Comparison of ENCODE assay signal across 10 cellular contexts in the genomic region with DNA sequence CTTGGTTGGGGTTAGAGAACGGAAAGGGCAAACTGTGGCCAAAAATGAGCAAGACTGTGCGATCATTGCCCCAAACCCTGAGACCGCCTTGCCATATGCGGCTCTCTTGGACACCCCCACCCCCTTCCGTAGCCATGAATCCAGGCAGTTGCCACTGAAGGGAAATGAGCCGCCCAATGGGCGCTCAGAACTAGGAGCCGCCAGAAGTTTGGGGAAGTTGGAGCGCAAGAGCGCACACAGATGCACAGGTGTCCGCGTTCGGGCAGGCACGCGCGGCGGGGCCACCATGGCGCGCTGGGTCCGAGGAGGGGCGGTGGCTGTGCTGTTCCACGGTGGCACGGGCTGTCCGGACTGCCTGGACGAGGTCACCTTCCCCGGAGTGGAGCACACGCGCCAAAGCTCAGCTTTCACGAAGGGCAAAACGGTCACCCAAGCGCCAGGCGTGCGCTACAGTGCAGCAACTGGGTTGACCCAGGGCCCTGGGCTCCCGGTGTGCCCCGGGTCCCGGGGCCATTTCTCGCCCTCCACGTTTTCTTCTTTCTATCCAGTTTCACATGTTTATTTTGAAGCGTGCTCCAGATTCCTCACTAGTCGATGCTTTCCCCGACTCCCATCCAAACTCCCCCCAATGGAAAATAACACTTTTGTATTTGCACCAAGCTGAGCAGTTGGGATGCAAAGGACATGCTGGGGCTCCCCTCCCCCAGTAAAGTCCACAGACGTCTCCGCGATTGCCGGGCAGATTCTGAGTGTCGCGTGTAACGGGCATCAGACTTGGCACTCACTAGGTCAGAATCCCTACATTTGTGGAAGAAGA. TPM values are rescaled to one million over a fixed set of nuclear protein-coding genes. Genes with fewer than 3 reads are reported as not detected.
DNase-seq lines count a peak whose midpoint lies in the region; TF ChIP-seq lines count a peak whose summit lies in the region.
"Had no signal": no experiment of that assay in that cellular context is flagged by ENCODE, and none has a peak within 500 bp of the region (broad histone marks: within the 10 kb centered on the region; RNA-seq: fewer than 3 reads in every experiment).

No MANE protein-coding gene starts in this region.

- H3K79me2 ChIP-seq in mesendoderm (ENCODE audit: control insufficient read depth, insufficient read depth, low read length): peaks cover 2% of the 10 kb centered on the region
- no peaks in the 10 kb centered on the region for H3K79me2 ChIP-seq in OCI-LY7 (ENCODE audit: insufficient read depth, low read depth, low read length)

- no TSS peak for BruUV-seq in OCI-LY7 (replicated peaks; lab: Mats Ljungman, UMichigan)

- no peaks in the 10 kb centered on the region for H3K9me3 ChIP-seq in duodenal mucosa (ENCODE audit: control insufficient read depth in 1 of 2, low read length in 2 of 2)
- no peaks in the 10 kb centered on the region for H3K9me3 ChIP-seq in OCI-LY7 (ENCODE audit: low read length)
- no peaks in the 10 kb centered on the region for H3K9me3 ChIP-seq in transverse colon
- H3K9me3 ChIP-seq: neutrophil had no signal

- no peak overlapping the region for H2BK15ac ChIP-seq in mesendoderm (replicated peaks; ENCODE audit: low read depth)

- H3K4me3 Mint-ChIP-seq in activated CD4-positive, alpha-beta memory T cell treated with anti-CD3 and anti-CD28 coated beads, Interleukin-2, amount 10 ng/mL, durations not matched to agents 7 days and 5 days: peak overlapping the region; percentile 27
- no peak overlapping the region for H3K4me3 Mint-ChIP-seq in activated CD4-positive, alpha-beta memory T cell treated with anti-CD3 and anti-CD28 coated beads for 36 hours
- peak overlapping the region; percentile 91 for H3K4me3 Mint-ChIP-seq in type B pancreatic cell

- H3K23ac ChIP-seq in mesendoderm (ENCODE audit: low read length): no peak overlapping the region

- H3K9me2 ChIP-seq in OCI-LY7 (ENCODE audit: insufficient read depth, low read length): no peaks in the 10 kb centered on the region

- no peaks in the 10 kb centered on the region for H4K20me1 ChIP-seq in OCI-LY7 (ENCODE audit: insufficient read depth, low read length)

- H3K27me3 ChIP-seq in duodenal mucosa (ENCODE audit: control insufficient read depth in 1 of 2, insufficient read depth in 2 of 2, low read length in 2 of 2): peaks cover 34 to 36% of the 10 kb centered on the region in 2 donors
- H3K27me3 ChIP-seq in mesendoderm (ENCODE audit: insufficient read depth, low read length, poor library complexity): peaks cover 24% of the 10 kb centered on the region
- peaks cover 92% of the 10 kb centered on the region for H3K27me3 ChIP-seq in transverse colon

- no peak overlapping the region for H2AK5ac ChIP-seq in mesendoderm (ENCODE audit: low read length)

- H3K4ac ChIP-seq in mesendoderm (ENCODE audit: low read depth, low read length): no peak overlapping the region

- no peak overlapping the region for H2BK5ac ChIP-seq in mesendoderm (ENCODE audit: low read length)

- no peak overlapping the region for H3K27ac Mint-ChIP-seq in activated CD4-positive, alpha-beta memory T cell treated with anti-CD3 and anti-CD28 coated beads, Interleukin-2, amount 10 ng/mL, durations not matched to agents 7 days and 5 days
- H3K27ac Mint-ChIP-seq in activated CD4-positive, alpha-beta memory T cell treated with anti-CD3 and anti-CD28 coated beads for 36 hours: no peak overlapping the region
- H3K27ac Mint-ChIP-seq in type B pancreatic cell: peak overlapping the region; percentile 70

- peaks cover 13 to 21% of the 10 kb centered on the region in 2 donors for H3K4me1 ChIP-seq in duodenal mucosa (ENCODE audit: control insufficient read depth in 1 of 2, insufficient read depth in 2 of 2, low read length in 2 of 2)
- peaks cover 7% of the 10 kb centered on the region for H3K4me1 ChIP-seq in mesendoderm (ENCODE audit: control insufficient read depth, low read depth, low read length)
- no peaks in the 10 kb centered on the region for H3K4me1 ChIP-seq in OCI-LY7 (ENCODE audit: insufficient read depth, low read length, poor library complexity, severe bottlenecking)
- H3K4me1 ChIP-seq in transverse colon: peaks cover 6 to 29% (median 25%) of the 10 kb centered on the region in 4 donors

- POLR2A ChIA-PET in activated CD4-positive, alpha-beta memory T cell treated with anti-CD3 and anti-CD28 coated beads, Interleukin-2, amount 10 ng/mL, durations not matched to agents 7 days and 5 days (lab: Charles Lee): no interaction called here
- POLR2A ChIA-PET in activated CD4-positive, alpha-beta memory T cell treated with anti-CD3 and anti-CD28 coated beads for 36 hours (lab: Charles Lee): no interaction called here
- POLR2A ChIA-PET in OCI-LY7 (lab: Charles Lee): no interaction called here

- TF ChIP-seq EP300 in transverse colon (IDR thresholded peaks at IDR 0.05; ENCODE audit: low read depth): no peak

- in situ Hi-C loops in transverse colon (cut with MboI; ENCODE audit: low pct_ligation_motif_present in 1 of 4, low pct_unique_long_range_greater_than_20kb in 1 of 4, low sequenced_read_pairs in 3 of 4): no loop called here

- H3K4me3 ChIP-seq in duodenal mucosa (ENCODE audit: low read depth in 1 of 2, low read length in 2 of 2): peak overlapping the region; percentile 46 to 53
- peak overlapping the region; percentile 30 for H3K4me3 ChIP-seq in mesendoderm (ENCODE audit: low read length)
- no peak overlapping the region for H3K4me3 ChIP-seq in OCI-LY7 (ENCODE audit: low read depth, low read length, poor library complexity, severe bottlenecking)
- peak overlapping the region in 1 of 4 donors; percentile 58 for H3K4me3 ChIP-seq in transverse colon

- H4K8ac ChIP-seq in mesendoderm (ENCODE audit: low read depth, low read length): no peak overlapping the region

- no peak overlapping the region for H4K5ac ChIP-seq in mesendoderm (ENCODE audit: low read length)

- no peak for TF ChIP-seq POLR2A in transverse colon (IDR thresholded peaks at IDR 0.05)

- WGBS in mesendoderm (ENCODE audit: extremely low coverage, insufficient coverage, low lambda C conversion rate): no CpG with 5 or more reads among the region's 48 CpGs
- WGBS in transverse colon (ENCODE audit: low coverage in 1 of 2), 2 donors: 8% methylated on average over 29 of the region's 48 CpGs; no CpG with 5 or more reads in 1 of the 2 donors

- peaks cover 8% of the 10 kb centered on the region for H3K4me1 Mint-ChIP-seq in activated CD4-positive, alpha-beta memory T cell treated with anti-CD3 and anti-CD28 coated beads, Interleukin-2, amount 10 ng/mL, durations not matched to agents 7 days and 5 days
- no peaks in the 10 kb centered on the region for H3K4me1 Mint-ChIP-seq in activated CD4-positive, alpha-beta memory T cell treated with anti-CD3 and anti-CD28 coated beads for 36 hours (ENCODE audit: low read depth)
- H3K4me1 Mint-ChIP-seq in type B pancreatic cell (ENCODE audit: unreplicated experiment): peaks cover 24% of the 10 kb centered on the region

- no peak overlapping the region for H3K18ac ChIP-seq in mesendoderm (ENCODE audit: low read length)

- peaks cover 3% of the 10 kb centered on the region for H3K36me3 Mint-ChIP-seq in activated CD4-positive, alpha-beta memory T cell treated with anti-CD3 and anti-CD28 coated beads, Interleukin-2, amount 10 ng/mL, durations not matched to agents 7 days and 5 days (ENCODE audit: low read depth)
- H3K36me3 Mint-ChIP-seq in activated CD4-positive, alpha-beta memory T cell treated with anti-CD3 and anti-CD28 coated beads for 36 hours: no peaks in the 10 kb centered on the region
- no peaks in the 10 kb centered on the region for H3K36me3 Mint-ChIP-seq in type B pancreatic cell

- CTCF ChIA-PET in activated CD4-positive, alpha-beta memory T cell treated with anti-CD3 and anti-CD28 coated beads, Interleukin-2, amount 10 ng/mL, durations not matched to agents 7 days and 5 days (lab: Charles Lee): no interaction called here
- CTCF ChIA-PET in activated CD4-positive, alpha-beta memory T cell treated with anti-CD3 and anti-CD28 coated beads for 36 hours (lab: Charles Lee): no interaction called here
- CTCF ChIA-PET in OCI-LY7 (lab: Charles Lee; ENCODE audit: unreplicated experiment): no interaction called here

- H3K36me3 ChIP-seq in duodenal mucosa (ENCODE audit: control insufficient read depth in 1 of 2, insufficient read depth in 2 of 2, low read length in 2 of 2) (no peaks in the 10 kb centered on the region), mesendoderm (ENCODE audit: control insufficient read depth, insufficient read depth, low read length) (no peaks in the 10 kb centered on the region), OCI-LY7 (ENCODE audit: insufficient read depth, low read length) (no peaks in the 10 kb centered on the region), transverse colon (no peaks in the 10 kb centered on the region)
- H3K36me3 ChIP-seq: neutrophil had no signal

- H3K9ac ChIP-seq in duodenal mucosa (ENCODE audit: low read depth in 1 of 2, low read length in 2 of 2): no peak overlapping the region
- H3K9ac ChIP-seq in mesendoderm (ENCODE audit: low read length): peak overlapping the region; percentile 49

- H3K27ac ChIP-seq in duodenal mucosa (ENCODE audit: low read depth, low read length) (no peak overlapping the region), mesendoderm (ENCODE audit: low read depth, low read length) (no peak overlapping the region), OCI-LY7 (ENCODE audit: low read depth, low read length, poor library complexity, severe bottlenecking) (no peak overlapping the region), transverse colon (no peak overlapping the region)
- H3K27ac ChIP-seq: C4-2B, neutrophil had no signal

- H3K79me1 ChIP-seq in mesendoderm (ENCODE audit: low read length): peaks cover 2% of the 10 kb centered on the region

- TF ChIP-seq CTCF in type B pancreatic cell (conservative IDR thresholded peaks at IDR 0.05) (no peak), OCI-LY7 (conservative IDR thresholded peaks at IDR 0.05; ENCODE audit: low read length) (no peak), transverse colon (IDR thresholded peaks at IDR 0.05) (no peak)

- intact Hi-C loops in activated CD4-positive, alpha-beta memory T cell treated with anti-CD3 and anti-CD28 coated beads for 36 hours (cut with micrococcal nuclease): no loop called here
- intact Hi-C loops in OCI-LY7 (cut with micrococcal nuclease; ENCODE audit: unreplicated experiment) (no loop called here), transverse colon (cut with DNase I; ENCODE audit: low total_unique reads) (no loop called here)

- peak overlapping the region; percentile 73 for H3K56ac ChIP-seq in mesendoderm (ENCODE audit: low read length)

- no peak for DNase-seq in activated CD4-positive, alpha-beta memory T cell treated with anti-CD3 and anti-CD28 coated beads, Interleukin-2, amount 10 ng/mL, durations not matched to agents 7 days and 5 days
- DNase-seq in activated CD4-positive, alpha-beta memory T cell treated with anti-CD3 and anti-CD28 coated beads for 36 hours: no peak
- DNase-seq in mesendoderm: peak; percentile 26
- peak; percentile 68 for DNase-seq in type B pancreatic cell (ENCODE audit: extremely low spot score, unreplicated experiment)
- no peak for DNase-seq in OCI-LY7 (ENCODE audit: low spot score)
- DNase-seq in transverse colon: no peak
- no peak for DNase-seq in SHP77 (lab: John Stamatoyannopoulos, UW)

- no peaks in the 10 kb centered on the region for H3K9me3 Mint-ChIP-seq in activated CD4-positive, alpha-beta memory T cell treated with anti-CD3 and anti-CD28 coated beads, Interleukin-2, amount 10 ng/mL, durations not matched to agents 7 days and 5 days
- no peaks in the 10 kb centered on the region for H3K9me3 Mint-ChIP-seq in activated CD4-positive, alpha-beta memory T cell treated with anti-CD3 and anti-CD28 coated beads for 36 hours
- no peaks in the 10 kb centered on the region for H3K9me3 Mint-ChIP-seq in type B pancreatic cell

- no peak overlapping the region for H2AFZ ChIP-seq in OCI-LY7 (ENCODE audit: low read length)

- H3K27me3 Mint-ChIP-seq in activated CD4-positive, alpha-beta memory T cell treated with anti-CD3 and anti-CD28 coated beads, Interleukin-2, amount 10 ng/mL, durations not matched to agents 7 days and 5 days: peaks cover 45% of the 10 kb centered on the region
- H3K27me3 Mint-ChIP-seq in activated CD4-positive, alpha-beta memory T cell treated with anti-CD3 and anti-CD28 coated beads for 36 hours: peaks cover 37% of the 10 kb centered on the region
- peaks cover 63% of the 10 kb centered on the region for H3K27me3 Mint-ChIP-seq in type B pancreatic cell

- H3K4me2 ChIP-seq in mesendoderm (ENCODE audit: low read length) (peak overlapping the region; percentile 96), OCI-LY7 (ENCODE audit: low read length) (no peak overlapping the region)

- H2BK120ac ChIP-seq in mesendoderm (ENCODE audit: low read depth, low read length): no peak overlapping the region

RNA-seq across cellular contexts. Expression of a gene that starts 0.9 kb away (rescaled TPM):
- not detected for total RNA-seq in activated CD4-positive, alpha-beta memory T cell treated with anti-CD3 and anti-CD28 coated beads, Interleukin-2, amount 10 ng/mL, durations not matched to agents 7 days and 5 days
- not detected for total RNA-seq in activated CD4-positive, alpha-beta memory T cell treated with anti-CD3 and anti-CD28 coated beads for 36 hours
- 0.94 TPM for polyA plus RNA-seq in mesendoderm (2013, experiment 1 of 2)
- 0.97 TPM for polyA plus RNA-seq in mesendoderm (2013, experiment 2 of 2)
- total RNA-seq in type B pancreatic cell (ENCODE audit: low replicate concordance) (6.6 and 10.8 TPM in 2 replicates), OCI-LY7 (2022) (not detected in 2 replicates), transverse colon (10 to 100 TPM in 1 of 4 donors, 1 to 10 TPM in 3; 1.4 to 15.3 (median 4.3) TPM)
- total RNA-seq in OCI-LY7 (2014; rRNA removed; shearing (Covaris generic)): not detected in 2 replicates

Comparison
In these comparisons a context has a peak if more than half of its experiments do, and no peak if none do; other contexts are left out.
1. DNase-seq: peak in mesendoderm (single experiment) and type B pancreatic cell (single experiment); none in activated CD4-positive, alpha-beta memory T cell treated with anti-CD3 and anti-CD28 coated beads, Interleukin-2, amount 10 ng/mL, durations not matched to agents 7 days and 5 days (single experiment), activated CD4-positive, alpha-beta memory T cell treated with anti-CD3 and anti-CD28 coated beads for 36 hours (single experiment), OCI-LY7 (single experiment), transverse colon (single experiment) and SHP77 (0 of 2).